In the genomic region with DNA sequence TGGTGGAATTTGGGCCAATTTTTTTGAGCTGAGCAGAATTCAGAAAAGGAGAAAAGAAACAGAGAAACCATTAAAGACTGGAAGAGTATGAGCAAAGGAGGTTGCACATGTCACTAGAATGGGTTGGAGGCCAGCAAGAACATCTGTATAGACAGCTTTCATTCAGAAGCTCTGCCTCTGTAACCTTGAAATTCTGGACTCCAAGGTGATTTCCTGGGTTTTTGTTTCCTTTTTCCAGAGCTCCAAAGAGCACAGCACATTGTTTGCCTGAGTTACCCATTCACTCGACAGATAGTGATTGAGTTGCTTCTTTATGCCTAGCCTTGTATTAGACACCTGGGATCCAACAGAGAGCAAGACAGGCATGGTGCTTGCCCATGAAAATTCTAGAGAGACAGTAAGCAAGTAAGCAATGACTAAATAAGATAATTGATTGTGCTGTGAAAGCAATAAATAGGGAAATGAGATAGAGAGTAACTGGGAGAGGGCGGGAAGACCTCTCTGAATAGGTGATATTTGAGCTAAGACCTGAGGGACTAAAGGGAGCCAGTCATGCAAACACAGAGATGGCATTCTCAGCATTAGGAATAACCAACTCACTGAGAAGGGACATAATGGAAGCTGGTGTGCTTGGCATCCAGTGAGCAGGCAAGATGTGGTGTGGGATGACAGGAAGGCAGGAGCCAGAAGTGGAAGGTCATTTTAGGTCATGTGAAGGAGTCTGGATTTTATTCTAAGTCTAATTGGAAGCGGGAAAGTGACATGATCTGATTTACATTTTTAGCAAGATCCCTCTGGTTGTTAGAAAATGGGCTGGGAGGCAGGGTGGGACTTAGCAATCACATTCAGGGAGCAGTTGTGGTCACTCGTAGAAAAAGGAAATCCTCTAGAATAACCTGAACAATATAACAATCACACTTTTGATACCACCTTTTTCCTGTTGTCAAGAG, we compare ENCODE assay signal across 1 cellular context.
TF ChIP-seq lines count a peak whose summit lies in the region.

No MANE protein-coding gene starts in this region.

TF ChIP-seq in HepG2, 621 proteins besides CTCF, POLR2A, EP300 and RAD21 (continued from another document and continues in another):
- TF ChIP-seq, protein P1, sequence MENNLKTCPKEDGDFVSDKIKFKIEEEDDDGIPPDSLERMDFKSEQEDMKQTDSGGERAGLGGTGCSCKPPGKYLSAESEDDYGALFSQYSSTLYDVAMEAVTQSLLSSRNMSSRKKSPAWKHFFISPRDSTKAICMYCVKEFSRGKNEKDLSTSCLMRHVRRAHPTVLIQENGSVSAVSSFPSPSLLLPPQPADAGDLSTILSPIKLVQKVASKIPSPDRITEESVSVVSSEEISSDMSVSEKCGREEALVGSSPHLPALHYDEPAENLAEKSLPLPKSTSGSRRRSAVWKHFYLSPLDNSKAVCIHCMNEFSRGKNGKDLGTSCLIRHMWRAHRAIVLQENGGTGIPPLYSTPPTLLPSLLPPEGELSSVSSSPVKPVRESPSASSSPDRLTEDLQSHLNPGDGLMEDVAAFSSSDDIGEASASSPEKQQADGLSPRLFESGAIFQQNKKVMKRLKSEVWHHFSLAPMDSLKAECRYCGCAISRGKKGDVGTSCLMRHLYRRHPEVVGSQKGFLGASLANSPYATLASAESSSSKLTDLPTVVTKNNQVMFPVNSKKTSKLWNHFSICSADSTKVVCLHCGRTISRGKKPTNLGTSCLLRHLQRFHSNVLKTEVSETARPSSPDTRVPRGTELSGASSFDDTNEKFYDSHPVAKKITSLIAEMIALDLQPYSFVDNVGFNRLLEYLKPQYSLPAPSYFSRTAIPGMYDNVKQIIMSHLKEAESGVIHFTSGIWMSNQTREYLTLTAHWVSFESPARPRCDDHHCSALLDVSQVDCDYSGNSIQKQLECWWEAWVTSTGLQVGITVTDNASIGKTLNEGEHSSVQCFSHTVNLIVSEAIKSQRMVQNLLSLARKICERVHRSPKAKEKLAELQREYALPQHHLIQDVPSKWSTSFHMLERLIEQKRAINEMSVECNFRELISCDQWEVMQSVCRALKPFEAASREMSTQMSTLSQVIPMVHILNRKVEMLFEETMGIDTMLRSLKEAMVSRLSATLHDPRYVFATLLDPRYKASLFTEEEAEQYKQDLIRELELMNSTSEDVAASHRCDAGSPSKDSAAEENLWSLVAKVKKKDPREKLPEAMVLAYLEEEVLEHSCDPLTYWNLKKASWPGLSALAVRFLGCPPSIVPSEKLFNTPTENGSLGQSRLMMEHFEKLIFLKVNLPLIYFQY (CRISPR knock-in tag; IDR thresholded peaks at IDR 0.05; ENCODE audit: borderline replicate concordance): no peak; the same call in 1 of the 2 replicates
- no peak for TF ChIP-seq ATRX (CRISPR knock-in tag; IDR thresholded peaks at IDR 0.05; ENCODE audit: borderline replicate concordance)
- peak; percentile 25; the same call in 1 of the 2 replicates for TF ChIP-seq SIX1 (CRISPR knock-in tag; IDR thresholded peaks at IDR 0.05; ENCODE audit: borderline replicate concordance)
- TF ChIP-seq, protein P2, sequence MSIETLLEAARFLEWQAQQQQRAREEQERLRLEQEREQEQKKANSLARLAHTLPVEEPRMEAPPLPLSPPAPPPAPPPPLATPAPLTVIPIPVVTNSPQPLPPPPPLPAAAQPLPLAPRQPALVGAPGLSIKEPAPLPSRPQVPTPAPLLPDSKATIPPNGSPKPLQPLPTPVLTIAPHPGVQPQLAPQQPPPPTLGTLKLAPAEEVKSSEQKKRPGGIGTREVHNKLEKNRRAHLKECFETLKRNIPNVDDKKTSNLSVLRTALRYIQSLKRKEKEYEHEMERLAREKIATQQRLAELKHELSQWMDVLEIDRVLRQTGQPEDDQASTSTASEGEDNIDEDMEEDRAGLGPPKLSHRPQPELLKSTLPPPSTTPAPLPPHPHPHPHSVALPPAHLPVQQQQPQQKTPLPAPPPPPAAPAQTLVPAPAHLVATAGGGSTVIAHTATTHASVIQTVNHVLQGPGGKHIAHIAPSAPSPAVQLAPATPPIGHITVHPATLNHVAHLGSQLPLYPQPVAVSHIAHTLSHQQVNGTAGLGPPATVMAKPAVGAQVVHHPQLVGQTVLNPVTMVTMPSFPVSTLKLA (IDR thresholded peaks at IDR 0.05): no peak
- TF ChIP-seq ZFP36L1 (CRISPR knock-in tag; IDR thresholded peaks at IDR 0.05): no peak; the same call in 1 of the 2 replicates
- no peak for TF ChIP-seq GLI4 (CRISPR knock-in tag; IDR thresholded peaks at IDR 0.05; ENCODE audit: borderline replicate concordance)
- no peak for TF ChIP-seq BORCS8-MEF2B (CRISPR knock-in tag; IDR thresholded peaks at IDR 0.05)
- TF ChIP-seq SAFB2 (CRISPR knock-in tag; IDR thresholded peaks at IDR 0.05; ENCODE audit: borderline replicate concordance, low read depth): no peak
- TF ChIP-seq TOE1 (CRISPR knock-in tag; IDR thresholded peaks at IDR 0.05): no peak
- no peak; the same call in 1 of the 2 replicates for TF ChIP-seq MEIS2 (CRISPR knock-in tag; IDR thresholded peaks at IDR 0.05)
- TF ChIP-seq, protein P3, sequence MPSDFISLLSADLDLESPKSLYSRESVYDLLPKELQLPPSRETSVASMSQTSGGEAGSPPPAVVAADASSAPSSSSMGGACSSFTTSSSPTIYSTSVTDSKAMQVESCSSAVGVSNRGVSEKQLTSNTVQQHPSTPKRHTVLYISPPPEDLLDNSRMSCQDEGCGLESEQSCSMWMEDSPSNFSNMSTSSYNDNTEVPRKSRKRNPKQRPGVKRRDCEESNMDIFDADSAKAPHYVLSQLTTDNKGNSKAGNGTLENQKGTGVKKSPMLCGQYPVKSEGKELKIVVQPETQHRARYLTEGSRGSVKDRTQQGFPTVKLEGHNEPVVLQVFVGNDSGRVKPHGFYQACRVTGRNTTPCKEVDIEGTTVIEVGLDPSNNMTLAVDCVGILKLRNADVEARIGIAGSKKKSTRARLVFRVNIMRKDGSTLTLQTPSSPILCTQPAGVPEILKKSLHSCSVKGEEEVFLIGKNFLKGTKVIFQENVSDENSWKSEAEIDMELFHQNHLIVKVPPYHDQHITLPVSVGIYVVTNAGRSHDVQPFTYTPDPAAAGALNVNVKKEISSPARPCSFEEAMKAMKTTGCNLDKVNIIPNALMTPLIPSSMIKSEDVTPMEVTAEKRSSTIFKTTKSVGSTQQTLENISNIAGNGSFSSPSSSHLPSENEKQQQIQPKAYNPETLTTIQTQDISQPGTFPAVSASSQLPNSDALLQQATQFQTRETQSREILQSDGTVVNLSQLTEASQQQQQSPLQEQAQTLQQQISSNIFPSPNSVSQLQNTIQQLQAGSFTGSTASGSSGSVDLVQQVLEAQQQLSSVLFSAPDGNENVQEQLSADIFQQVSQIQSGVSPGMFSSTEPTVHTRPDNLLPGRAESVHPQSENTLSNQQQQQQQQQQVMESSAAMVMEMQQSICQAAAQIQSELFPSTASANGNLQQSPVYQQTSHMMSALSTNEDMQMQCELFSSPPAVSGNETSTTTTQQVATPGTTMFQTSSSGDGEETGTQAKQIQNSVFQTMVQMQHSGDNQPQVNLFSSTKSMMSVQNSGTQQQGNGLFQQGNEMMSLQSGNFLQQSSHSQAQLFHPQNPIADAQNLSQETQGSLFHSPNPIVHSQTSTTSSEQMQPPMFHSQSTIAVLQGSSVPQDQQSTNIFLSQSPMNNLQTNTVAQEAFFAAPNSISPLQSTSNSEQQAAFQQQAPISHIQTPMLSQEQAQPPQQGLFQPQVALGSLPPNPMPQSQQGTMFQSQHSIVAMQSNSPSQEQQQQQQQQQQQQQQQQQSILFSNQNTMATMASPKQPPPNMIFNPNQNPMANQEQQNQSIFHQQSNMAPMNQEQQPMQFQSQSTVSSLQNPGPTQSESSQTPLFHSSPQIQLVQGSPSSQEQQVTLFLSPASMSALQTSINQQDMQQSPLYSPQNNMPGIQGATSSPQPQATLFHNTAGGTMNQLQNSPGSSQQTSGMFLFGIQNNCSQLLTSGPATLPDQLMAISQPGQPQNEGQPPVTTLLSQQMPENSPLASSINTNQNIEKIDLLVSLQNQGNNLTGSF (CRISPR knock-in tag; IDR thresholded peaks at IDR 0.05): no peak
- no peak for TF ChIP-seq ZNF780A (CRISPR knock-in tag; IDR thresholded peaks at IDR 0.05)
- TF ChIP-seq SIN3B (IDR thresholded peaks at IDR 0.05; ENCODE audit: low read length): no peak
- TF ChIP-seq KAT8 (CRISPR knock-in tag; IDR thresholded peaks at IDR 0.05): no peak
- TF ChIP-seq HMG20A (CRISPR knock-in tag; IDR thresholded peaks at IDR 0.05; ENCODE audit: borderline replicate concordance): peak; percentile 77; the same call in 1 of the 2 replicates
- TF ChIP-seq ZNF460 (CRISPR knock-in tag; IDR thresholded peaks at IDR 0.05; ENCODE audit: borderline replicate concordance): no peak
- no peak for TF ChIP-seq ERF (CRISPR knock-in tag; IDR thresholded peaks at IDR 0.05)
- TF ChIP-seq SMARCE1 (IDR thresholded peaks at IDR 0.05; ENCODE audit: borderline replicate concordance): no peak
- TF ChIP-seq ZSCAN12 (CRISPR knock-in tag; IDR thresholded peaks at IDR 0.05): no peak
- TF ChIP-seq, protein P4, sequence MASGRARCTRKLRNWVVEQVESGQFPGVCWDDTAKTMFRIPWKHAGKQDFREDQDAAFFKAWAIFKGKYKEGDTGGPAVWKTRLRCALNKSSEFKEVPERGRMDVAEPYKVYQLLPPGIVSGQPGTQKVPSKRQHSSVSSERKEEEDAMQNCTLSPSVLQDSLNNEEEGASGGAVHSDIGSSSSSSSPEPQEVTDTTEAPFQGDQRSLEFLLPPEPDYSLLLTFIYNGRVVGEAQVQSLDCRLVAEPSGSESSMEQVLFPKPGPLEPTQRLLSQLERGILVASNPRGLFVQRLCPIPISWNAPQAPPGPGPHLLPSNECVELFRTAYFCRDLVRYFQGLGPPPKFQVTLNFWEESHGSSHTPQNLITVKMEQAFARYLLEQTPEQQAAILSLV (CRISPR knock-in tag; IDR thresholded peaks at IDR 0.05; ENCODE audit: borderline replicate concordance): no peak
- TF ChIP-seq SPEN (CRISPR knock-in tag; IDR thresholded peaks at IDR 0.05; ENCODE audit: low read depth): no peak
- no peak for TF ChIP-seq ZNF558 (CRISPR knock-in tag; IDR thresholded peaks at IDR 0.05; ENCODE audit: borderline replicate concordance)
- TF ChIP-seq, protein P5, sequence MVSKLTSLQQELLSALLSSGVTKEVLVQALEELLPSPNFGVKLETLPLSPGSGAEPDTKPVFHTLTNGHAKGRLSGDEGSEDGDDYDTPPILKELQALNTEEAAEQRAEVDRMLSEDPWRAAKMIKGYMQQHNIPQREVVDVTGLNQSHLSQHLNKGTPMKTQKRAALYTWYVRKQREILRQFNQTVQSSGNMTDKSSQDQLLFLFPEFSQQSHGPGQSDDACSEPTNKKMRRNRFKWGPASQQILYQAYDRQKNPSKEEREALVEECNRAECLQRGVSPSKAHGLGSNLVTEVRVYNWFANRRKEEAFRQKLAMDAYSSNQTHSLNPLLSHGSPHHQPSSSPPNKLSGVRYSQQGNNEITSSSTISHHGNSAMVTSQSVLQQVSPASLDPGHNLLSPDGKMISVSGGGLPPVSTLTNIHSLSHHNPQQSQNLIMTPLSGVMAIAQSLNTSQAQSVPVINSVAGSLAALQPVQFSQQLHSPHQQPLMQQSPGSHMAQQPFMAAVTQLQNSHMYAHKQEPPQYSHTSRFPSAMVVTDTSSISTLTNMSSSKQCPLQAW (CRISPR knock-in tag; IDR thresholded peaks at IDR 0.05): peak; percentile 76
- peak; percentile 77; the same call in 1 of the 2 replicates for TF ChIP-seq ETV5 (CRISPR knock-in tag; IDR thresholded peaks at IDR 0.05; ENCODE audit: borderline replicate concordance)
- peak; percentile 58; the same call in 1 of the 2 replicates for TF ChIP-seq DPF2 (CRISPR knock-in tag; IDR thresholded peaks at IDR 0.05; ENCODE audit: borderline replicate concordance, low read depth)
- TF ChIP-seq U2AF2 (IDR thresholded peaks at IDR 0.05; ENCODE audit: low read depth, low read length): no peak
- peak; percentile 12 for TF ChIP-seq ZEB1 (IDR thresholded peaks at IDR 0.05; ENCODE audit: insufficient replicate concordance, low read depth)
- TF ChIP-seq, protein P6, sequence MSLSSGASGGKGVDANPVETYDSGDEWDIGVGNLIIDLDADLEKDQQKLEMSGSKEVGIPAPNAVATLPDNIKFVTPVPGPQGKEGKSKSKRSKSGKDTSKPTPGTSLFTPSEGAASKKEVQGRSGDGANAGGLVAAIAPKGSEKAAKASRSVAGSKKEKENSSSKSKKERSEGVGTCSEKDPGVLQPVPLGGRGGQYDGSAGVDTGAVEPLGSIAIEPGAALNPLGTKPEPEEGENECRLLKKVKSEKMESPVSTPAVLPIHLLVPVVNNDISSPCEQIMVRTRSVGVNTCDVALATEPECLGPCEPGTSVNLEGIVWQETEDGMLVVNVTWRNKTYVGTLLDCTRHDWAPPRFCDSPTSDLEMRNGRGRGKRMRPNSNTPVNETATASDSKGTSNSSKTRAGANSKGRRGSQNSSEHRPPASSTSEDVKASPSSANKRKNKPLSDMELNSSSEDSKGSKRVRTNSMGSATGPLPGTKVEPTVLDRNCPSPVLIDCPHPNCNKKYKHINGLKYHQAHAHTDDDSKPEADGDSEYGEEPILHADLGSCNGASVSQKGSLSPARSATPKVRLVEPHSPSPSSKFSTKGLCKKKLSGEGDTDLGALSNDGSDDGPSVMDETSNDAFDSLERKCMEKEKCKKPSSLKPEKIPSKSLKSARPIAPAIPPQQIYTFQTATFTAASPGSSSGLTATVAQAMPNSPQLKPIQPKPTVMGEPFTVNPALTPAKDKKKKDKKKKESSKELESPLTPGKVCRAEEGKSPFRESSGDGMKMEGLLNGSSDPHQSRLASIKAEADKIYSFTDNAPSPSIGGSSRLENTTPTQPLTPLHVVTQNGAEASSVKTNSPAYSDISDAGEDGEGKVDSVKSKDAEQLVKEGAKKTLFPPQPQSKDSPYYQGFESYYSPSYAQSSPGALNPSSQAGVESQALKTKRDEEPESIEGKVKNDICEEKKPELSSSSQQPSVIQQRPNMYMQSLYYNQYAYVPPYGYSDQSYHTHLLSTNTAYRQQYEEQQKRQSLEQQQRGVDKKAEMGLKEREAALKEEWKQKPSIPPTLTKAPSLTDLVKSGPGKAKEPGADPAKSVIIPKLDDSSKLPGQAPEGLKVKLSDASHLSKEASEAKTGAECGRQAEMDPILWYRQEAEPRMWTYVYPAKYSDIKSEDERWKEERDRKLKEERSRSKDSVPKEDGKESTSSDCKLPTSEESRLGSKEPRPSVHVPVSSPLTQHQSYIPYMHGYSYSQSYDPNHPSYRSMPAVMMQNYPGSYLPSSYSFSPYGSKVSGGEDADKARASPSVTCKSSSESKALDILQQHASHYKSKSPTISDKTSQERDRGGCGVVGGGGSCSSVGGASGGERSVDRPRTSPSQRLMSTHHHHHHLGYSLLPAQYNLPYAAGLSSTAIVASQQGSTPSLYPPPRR (CRISPR knock-in tag; IDR thresholded peaks at IDR 0.05; ENCODE audit: borderline replicate concordance): no peak
- TF ChIP-seq POLR2AphosphoS5 (IDR thresholded peaks at IDR 0.05; ENCODE audit: low read depth, low read length): peak; percentile 84
- no peak for TF ChIP-seq ISX (CRISPR knock-in tag; conservative IDR thresholded peaks at IDR 0.05)
- TF ChIP-seq NR2F1 (CRISPR knock-in tag; IDR thresholded peaks at IDR 0.05): no peak
- no peak for TF ChIP-seq PCBP2 (optimal IDR thresholded peaks at IDR 0.05; ENCODE audit: low read depth, low read length, poor library complexity, severe bottlenecking)
